In genomic region chr5:40655138-40655537, GRCh38 we compare ENCODE assay signal across 19 cellular contexts. TPM values are rescaled to one million over a fixed set of nuclear protein-coding genes. Genes with fewer than 3 reads are reported as not detected.
DNase-seq lines count a peak whose midpoint lies in the region; ATAC-seq, FAIRE-seq and TF ChIP-seq lines count a peak whose summit lies in the region.
"Had no signal": no experiment of that assay in that cellular context is flagged by ENCODE, and none has a peak within 500 bp of the region (broad histone marks: within the 10 kb centered on the region; RNA-seq: fewer than 3 reads in every experiment).

No MANE protein-coding gene starts in this region.

- H3K27ac Mint-ChIP-seq in stimulated activated naive CD8-positive, alpha-beta T cell treated with anti-CD3 and anti-CD28 coated beads, Interleukin-15, Interleukin-2, amounts not matched to agents 100 ng/mL and 50 ng/mL, for 24 hours, result peak overlapping the region; percentile 68
- H3K27ac Mint-ChIP-seq in T-helper 17 cell, result peak overlapping the region; percentile 94
- H3K27ac Mint-ChIP-seq: IgD-negative memory B cell had no signal

- 25% methylated on average over 2 of the region's 2 CpGs for WGBS in GM12878 (ENCODE audit: insufficient coverage, insufficient replicate concordance, low lambda C conversion rate, missing lambda C conversion rate)

- no peaks in the 10 kb centered on the region for H3K27me3 Mint-ChIP-seq in stimulated activated naive CD8-positive, alpha-beta T cell treated with anti-CD3 and anti-CD28 coated beads, Interleukin-15, Interleukin-2, amounts not matched to agents 100 ng/mL and 50 ng/mL, for 24 hours
- H3K27me3 Mint-ChIP-seq in T-helper 17 cell, result no peaks in the 10 kb centered on the region
- H3K27me3 Mint-ChIP-seq: IgD-negative memory B cell had no signal

- no peak overlapping the region for H3K27ac ChIP-seq in GM12878 (ENCODE audit: control insufficient read depth, insufficient read depth)
- H3K27ac ChIP-seq: right lobe of liver, testis had no signal

- no peak for TF ChIP-seq EP300 in GM12878 (IDR thresholded peaks at IDR 0.05; ENCODE audit: borderline replicate concordance in 1 of 2, control insufficient read depth in 1 of 2, low read depth in 2 of 2, low read length in 2 of 2)

- DNase-seq in stimulated activated naive CD8-positive, alpha-beta T cell treated with anti-CD3 and anti-CD28 coated beads, Interleukin-15, Interleukin-2, amounts not matched to agents 100 U/mL and 50 U/mL, for 24 hours, result no peak
- no peak for DNase-seq in T-helper 17 cell
- DNase-seq in GM12878 (ENCODE audit: low read depth, low spot score), result no peak
- DNase-seq in NCI-H1092 (lab: John Stamatoyannopoulos, UW), result no peak
- no peak for DNase-seq in NCI-H510A treated with DMSO at 0.1 percent for 48 hours (lab: John Stamatoyannopoulos, UW)
- DNase-seq in iPS-NIHi7 (ENCODE audit: extremely low spot score), result no peak
- DNase-seq: Calu3; central memory CD4-positive, alpha-beta T cell; effector CD8-positive, alpha-beta T cell; NCI-H1105; NCI-H774; Peyer's patch; right lobe of liver; stimulated activated CD4-positive, alpha-beta T cell treated with anti-CD3 and anti-CD28 coated beads, Interleukin-2, amount 100 ng/mL, for 24 hours; testis had no signal

- H3K4me3 Mint-ChIP-seq in stimulated activated naive CD8-positive, alpha-beta T cell treated with anti-CD3 and anti-CD28 coated beads, Interleukin-15, Interleukin-2, amounts not matched to agents 100 ng/mL and 50 ng/mL, for 24 hours, result peak overlapping the region; percentile 68
- H3K4me3 Mint-ChIP-seq in T-helper 17 cell, result peak overlapping the region; percentile 80

- in situ Hi-C loops in GM12878 (cut with MboI), result no loop called here

- no peaks in the 10 kb centered on the region for H4K20me1 ChIP-seq in GM12878 (ENCODE audit: control insufficient read depth, insufficient read depth)

- H3K27me3 ChIP-seq in GM12878 (replicated peaks in 1 of 2; ENCODE audit: control insufficient read depth in 2 of 2, insufficient read depth in 2 of 2, low read length in 1 of 2), result no peaks in the 10 kb centered on the region
- H3K27me3 ChIP-seq: Peyer's patch, right lobe of liver, testis had no signal

- POLR2A ChIA-PET in GM12878 (lab: Charles Lee), result interaction anchor here (0.6 kb wide), 1 partner anchor 520 kb away, joined by 4 read pairs; no protein-coding TSS in a partner anchor

- no peak overlapping the region for H3K9ac ChIP-seq in GM12878 (ENCODE audit: control insufficient read depth, insufficient read depth, low read length)

- intact Hi-C loops in GM12878 (cut with micrococcal nuclease; ENCODE audit: unreplicated experiment), result no loop called here

- no peaks in the 10 kb centered on the region for H3K36me3 Mint-ChIP-seq in stimulated activated naive CD8-positive, alpha-beta T cell treated with anti-CD3 and anti-CD28 coated beads, Interleukin-15, Interleukin-2, amounts not matched to agents 100 ng/mL and 50 ng/mL, for 24 hours (ENCODE audit: low read depth)
- peaks cover 3% of the 10 kb centered on the region for H3K36me3 Mint-ChIP-seq in T-helper 17 cell (ENCODE audit: low read depth)

- H3K4me1 Mint-ChIP-seq in stimulated activated naive CD8-positive, alpha-beta T cell treated with anti-CD3 and anti-CD28 coated beads, Interleukin-15, Interleukin-2, amounts not matched to agents 100 ng/mL and 50 ng/mL, for 24 hours (ENCODE audit: low read depth), result peaks cover 50% of the 10 kb centered on the region
- H3K4me1 Mint-ChIP-seq in T-helper 17 cell, result peaks cover 40% of the 10 kb centered on the region

- SMC1A ChIA-PET in GM12878 (lab: Charles Lee; ENCODE audit: uncharacterized antibody, unreplicated experiment), result interaction anchor here (0.6 to 2.3 kb wide), 3 partner anchors 11 to 659 kb away, joined by 3 to 5 read pairs (median 4); no protein-coding TSS in a partner anchor

- CTCF ChIA-PET in GM12878 (lab: Yijun Ruan, JAX), result interaction anchor here (0.7 kb wide), 1 partner anchor 11 kb away, joined by 3 read pairs; no protein-coding TSS in a partner anchor

- no peak for TF ChIP-seq RAD21 in GM12878 (IDR thresholded peaks at IDR 0.05; ENCODE audit: insufficient read depth, low read depth, low read length)

- no peaks in the 10 kb centered on the region for H3K79me2 ChIP-seq in GM12878 (ENCODE audit: control insufficient read depth, insufficient read depth, low read length)

- no peak for TF ChIP-seq CTCF in GM12878 (IDR thresholded peaks at IDR 0.05 in 2 of 3, conservative IDR thresholded peaks at IDR 0.05 in 1 of 3; ENCODE audit: control insufficient read depth in 2 of 3, extremely low read depth in 1 of 3, insufficient read depth in 1 of 3, low read depth in 3 of 3, low read length in 3 of 3)

- RAD21 ChIA-PET in GM12878 (lab: Charles Lee; ENCODE audit: unreplicated experiment), result interaction anchor here (0.6 kb wide), 1 partner anchor 31 kb away, joined by 3 read pairs; no protein-coding TSS in a partner anchor

- no peak for ATAC-seq in stimulated activated naive CD8-positive, alpha-beta T cell treated with anti-CD3 and anti-CD28 coated beads, Interleukin-15, Interleukin-2, amounts not matched to agents 100 U/mL and 50 U/mL, for 24 hours
- ATAC-seq in T-helper 17 cell (peak; percentile 51), GM12878 (no peak), HG03521 (IDR thresholded peaks at IDR 0.05; ENCODE audit: unreplicated experiment) (no peak)
- ATAC-seq: right lobe of liver, SK-N-SH treated with all-trans-retinoic acid at 6 μM for 48 hours had no signal

- H3K36me3 ChIP-seq in GM12878 (ENCODE audit: control insufficient read depth in 2 of 2, insufficient read depth in 2 of 2, low read length in 1 of 2), result no peaks in the 10 kb centered on the region
- H3K36me3 ChIP-seq: Peyer's patch, right lobe of liver had no signal

- FAIRE-seq in GM12878 (lab: Jason Lieb, UNC), result no peak

- H3K4me1 ChIP-seq in GM12878 (ENCODE audit: control insufficient read depth, insufficient read depth, low read length), result peaks cover 6% of the 10 kb centered on the region
- H3K4me1 ChIP-seq: right lobe of liver, testis had no signal

- BruUV-seq in GM12878 (replicated peaks; lab: Mats Ljungman, UMichigan), result no TSS peak

- no peak overlapping the region for H2AFZ ChIP-seq in GM12878 (ENCODE audit: control insufficient read depth, low read depth, low read length)

- H3K9me3 ChIP-seq in T-helper 17 cell (ENCODE audit: control insufficient read depth, low read length, poor library complexity, severe bottlenecking) (no peaks in the 10 kb centered on the region), GM12878 (replicated peaks; ENCODE audit: control insufficient read depth, insufficient read depth, low read length) (no peaks in the 10 kb centered on the region)
- H3K9me3 ChIP-seq: Peyer's patch, right lobe of liver, testis had no signal

- no peak overlapping the region for H3K4me3 ChIP-seq in GM12878
- H3K4me3 ChIP-seq: Peyer's patch, right lobe of liver, testis had no signal

- no peak for TF ChIP-seq POLR2A in GM12878 (IDR thresholded peaks at IDR 0.05; ENCODE audit: low read depth, low read length)

- H3K4me2 ChIP-seq in GM12878 (ENCODE audit: control insufficient read depth, insufficient read depth), result no peak overlapping the region

- peaks cover 4% of the 10 kb centered on the region for H3K9me3 Mint-ChIP-seq in stimulated activated naive CD8-positive, alpha-beta T cell treated with anti-CD3 and anti-CD28 coated beads, Interleukin-15, Interleukin-2, amounts not matched to agents 100 ng/mL and 50 ng/mL, for 24 hours
- H3K9me3 Mint-ChIP-seq: IgD-negative memory B cell had no signal

TF ChIP-seq in GM12878, 131 proteins besides CTCF, POLR2A, EP300 and RAD21:
- TF ChIP-seq WRNIP1 (IDR thresholded peaks at IDR 0.05; ENCODE audit: borderline replicate concordance, low read depth, low read length) (no peak), SPI1 (IDR thresholded peaks at IDR 0.05; ENCODE audit: borderline replicate concordance, insufficient read depth, low read depth, low read length) (peak; percentile 11; the same call in 1 of the 2 replicates)

RNA-seq across cellular contexts. Expression of gene PTGER4, which starts 24.6 kb away (rescaled TPM):
- total RNA-seq in T-helper 17 cell (100 to 1,000 TPM; 314 to 339 TPM), GM12878 (2014; rRNA removed) (1.9 and 2.6 TPM in 2 replicates), GM12878 (2014; rRNA removed; fragmentation: Illumina TruSeq; extraction: Trizol) (0.32 and 0.54 TPM in 2 replicates), GM12878 (2021) (1.8 and 1.9 TPM in 2 replicates)
- 4.8 and 6.2 TPM in 2 replicates for total RNA-seq in GM12878 (2013; cell fraction: nucleolus; rRNA removed)
- 0.84 TPM for polyA plus RNA-seq in GM12878 (2011; ENCODE audit: low read depth)
- polyA plus RNA-seq in GM12878 (2011; rRNA removed) (2.8 and 3.7 TPM in 2 replicates), GM12878 (2014; fragmentation: Illumina TruSeq; extraction: Trizol) (0.22 and 0.31 TPM in 2 replicates), GM12878 (2014; fragmentation: Nextera tagmentation; extraction: Ambion mirVana) (under 1 TPM; 0.15 to 0.18 TPM), GM12878 (2014; rRNA removed) (0.63 and 1.8 TPM in 2 replicates), GM12878 (2016; fragmentation: Nextera tagmentation; extraction: Ambion mirVana) (1 to 10 TPM in 1 of 2 experiments, under 1 TPM in 1; 0.60 to 2.3 TPM)
- polyA plus RNA-seq in GM12878 (2011; cell fraction: cytosol; rRNA removed), result 6.6 and 8.7 TPM in 2 replicates
- polyA plus RNA-seq in GM12878 (2011; cell fraction: nucleus; rRNA removed), result 11.3 and 13.7 TPM in 2 replicates
- 0.42 and 0.49 TPM in 2 replicates for polyA plus RNA-seq in GM12878 (2012)
- polyA minus RNA-seq in GM12878 (2011; rRNA and poly(A)+ RNA removed), result 5.0 and 11.5 TPM in 2 replicates
- polyA minus RNA-seq in GM12878 (2011; cell fraction: cytosol; rRNA and poly(A)+ RNA removed), result 6.5 and 10.9 TPM in 2 replicates
- 22.1 and 38.8 TPM in 2 replicates for polyA minus RNA-seq in GM12878 (2011; cell fraction: nucleus; rRNA and poly(A)+ RNA removed)

Comparison
In these comparisons a context has a peak if more than half of its experiments do, and no peak if none do; other contexts are left out.
1. RNA of gene PTGER4, which starts 24.6 kb away (total RNA-seq): 314 to 339 TPM in T-helper 17 cell; 0.32 to 6.2 TPM in GM12878; every median in the first group is over 10 times any median in the second.